ENCODE assay signal across 8 cellular contexts in the genomic region with DNA sequence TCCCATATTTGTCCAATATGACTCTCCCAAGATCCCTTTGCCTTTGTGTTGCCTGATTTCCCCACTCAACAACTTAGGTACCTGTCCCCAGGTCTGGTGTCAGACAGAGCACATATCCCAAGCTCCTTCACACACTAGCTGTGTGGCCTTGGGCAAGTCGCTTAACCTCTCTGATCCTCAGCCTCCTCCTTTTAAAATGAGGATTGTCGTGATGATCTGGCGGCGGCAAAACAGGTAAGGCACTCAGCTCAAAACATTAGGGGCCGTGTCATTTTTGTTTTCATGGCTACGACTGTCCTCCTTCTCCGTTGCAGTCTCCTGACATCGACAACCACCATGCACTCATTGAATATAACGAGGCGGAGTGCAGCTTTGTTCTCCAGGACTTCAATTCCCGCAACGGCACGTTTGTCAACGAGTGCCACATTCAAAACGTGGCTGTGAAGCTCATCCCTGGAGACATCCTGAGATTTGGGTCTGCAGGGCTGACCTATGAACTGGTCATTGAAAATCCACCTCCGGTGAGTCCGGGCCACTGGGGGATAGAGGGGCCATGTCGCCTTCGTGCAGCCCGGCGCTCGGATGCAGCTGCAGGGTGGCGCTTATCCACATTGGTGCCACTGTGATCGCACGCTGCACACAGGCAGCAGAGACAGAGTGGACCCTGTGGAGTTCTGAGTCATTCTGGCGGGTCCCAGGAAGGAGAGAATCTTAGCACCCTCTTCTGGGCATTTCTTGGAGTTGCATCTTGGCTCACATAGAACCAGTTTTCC. TPM values are rescaled to one million over a fixed set of nuclear protein-coding genes. Genes with fewer than 3 reads are reported as not detected.
A peak's percentile ranks its signal among the peaks of the same experiment; 100 is the strongest.
DNase-seq lines count a peak whose midpoint lies in the region; ATAC-seq and TF ChIP-seq lines count a peak whose summit lies in the region.

No MANE protein-coding gene starts in this region.

- TF ChIP-seq CTCF in Peyer's patch (IDR thresholded peaks at IDR 0.05) (peak in 5 of 6 experiments; percentile 30 to 91 (median 85)), astrocyte of the spinal cord (IDR thresholded peaks at IDR 0.05; ENCODE audit: low read depth, low read length) (peak; percentile 78)

- peaks cover 0 to 8% (median 0%) of the 10 kb centered on the region in 4 donors for H3K4me1 ChIP-seq in Peyer's patch

- DNase-seq in GM04503 (ENCODE audit: low read depth): peak; percentile 14
- DNase-seq in LHCN-M2 (ENCODE audit: low read depth): peak; percentile 68
- peak in 2 of 3 donors; percentile 63 to 72 for DNase-seq in Peyer's patch
- peak; percentile 69 for DNase-seq in astrocyte of the spinal cord (ENCODE audit: low read depth, low spot score)
- DNase-seq in iPS DF 4.7 (ENCODE audit: extremely low read depth, low spot score): peak; percentile 49
- DNase-seq in skeletal muscle cell (ENCODE audit: low read depth): peak; percentile 17

- H3K9me3 ChIP-seq in Peyer's patch: no peaks in the 10 kb centered on the region

- no peak for ATAC-seq in GM21381 (IDR thresholded peaks at IDR 0.05; ENCODE audit: unreplicated experiment)
- ATAC-seq in GM21360 (IDR thresholded peaks at IDR 0.05; ENCODE audit: unreplicated experiment): no peak

- no peak for TF ChIP-seq POLR2A in Peyer's patch (IDR thresholded peaks at IDR 0.05)

- no peaks in the 10 kb centered on the region for H3K27me3 ChIP-seq in Peyer's patch

- no peaks in the 10 kb centered on the region for H3K36me3 ChIP-seq in Peyer's patch

- in situ Hi-C loops in astrocyte of the spinal cord (cut with HindIII; ENCODE audit: low sequenced_read_pairs): no loop called here

- no peak overlapping the region for H3K27ac ChIP-seq in Peyer's patch

- no peak overlapping the region for H3K4me3 ChIP-seq in Peyer's patch
- H3K4me3 ChIP-seq in astrocyte of the spinal cord (ENCODE audit: low read depth, low read length): no peak overlapping the region
- no peak overlapping the region for H3K4me3 ChIP-seq in skeletal muscle cell (ENCODE audit: low read depth, low read length)

RNA-seq across cellular contexts. Expression of a gene that starts 25.2 kb away (rescaled TPM):
- total RNA-seq in LHCN-M2 (2014; rRNA removed): 0.06 TPM in 1 of 2 replicates, not detected in the other
- polyA plus RNA-seq in LHCN-M2 (2012): not detected
- 1 to 10 TPM in 1 of 4 donors, under 1 TPM in 1, not detected in 2; 0.95 to 1.7 TPM for total RNA-seq in Peyer's patch

Comparison
In these comparisons a context has a peak if more than half of its experiments do, and no peak if none do; other contexts are left out.
1. DNase-seq: peak in every context shown above with its lines; median percentile 69 in astrocyte of the spinal cord; 68 in LHCN-M2; 68 in Peyer's patch; 49 in iPS DF 4.7; 17 in skeletal muscle cell; 14 in GM04503.